Comparison of ENCODE assay signal across 8 cellular contexts in the genomic region with DNA sequence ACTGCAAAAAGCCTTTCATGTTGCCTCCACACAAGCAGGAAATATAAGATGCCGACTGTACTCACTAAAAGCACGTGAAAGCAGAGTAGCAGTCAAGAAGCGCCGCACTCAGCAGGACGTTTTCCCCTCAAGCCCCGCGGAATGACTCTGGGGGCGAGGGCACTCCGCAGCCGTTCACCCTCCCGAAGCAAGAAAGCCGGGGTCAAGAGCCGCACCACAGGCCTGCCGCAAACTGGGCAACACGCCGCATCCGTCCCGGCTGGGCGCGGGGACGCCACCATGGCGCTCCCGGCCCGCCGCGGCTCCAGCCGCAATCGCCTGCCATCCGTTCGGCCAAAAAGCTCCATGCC. TPM values are rescaled to one million over a fixed set of nuclear protein-coding genes. Genes with fewer than 3 reads are reported as not detected.
DNase-seq lines count a peak whose midpoint lies in the region; ATAC-seq and TF ChIP-seq lines count a peak whose summit lies in the region.

No MANE protein-coding gene starts in this region.

- peaks cover 2% of the 10 kb centered on the region for H3K36me3 ChIP-seq in kidney epithelial cell (ENCODE audit: control insufficient read depth, insufficient read depth, low read length)

- H3K4me3 ChIP-seq in kidney epithelial cell (ENCODE audit: low read depth, low read length): peak overlapping the region; percentile 80

- no peaks in the 10 kb centered on the region for H3K27me3 ChIP-seq in kidney epithelial cell (ENCODE audit: control insufficient read depth, insufficient read depth, low read length)

- ATAC-seq in HG02588 (IDR thresholded peaks at IDR 0.05; ENCODE audit: unreplicated experiment): peak; percentile 36

- H3K4me3 Mint-ChIP-seq in brain: peak overlapping the region; percentile 98 to 100 (median 98)
- H3K4me3 Mint-ChIP-seq in stimulated activated naive CD8-positive, alpha-beta T cell treated with anti-CD3 and anti-CD28 coated beads, Interleukin-15, Interleukin-2, amounts not matched to agents 100 ng/mL and 50 ng/mL, for 24 hours: peak overlapping the region; percentile 100

- DNase-seq in NCI-H82 (lab: John Stamatoyannopoulos, UW) (peak; percentile 54), NCI-H82 treated with DMSO at 0.1 percent for 48 hours (lab: John Stamatoyannopoulos, UW; ENCODE audit: unreplicated experiment) (no peak), NCI-H2227 treated with DMSO at 0.1 percent for 48 hours (lab: John Stamatoyannopoulos, UW) (peak; percentile 57), kidney epithelial cell (ENCODE audit: low read depth) (no peak), NCI-H526 treated with DMSO at 0.1 percent for 48 hours (lab: John Stamatoyannopoulos, UW) (no peak)

- TF ChIP-seq CTCF in brain (conservative IDR thresholded peaks at IDR 0.05): no peak
- no peak for TF ChIP-seq CTCF in kidney epithelial cell (IDR thresholded peaks at IDR 0.05; ENCODE audit: insufficient read depth, low read length, poor library complexity, severe bottlenecking)

- H3K9me3 Mint-ChIP-seq in brain: peaks cover 0 to 4% (median 0%) of the 10 kb centered on the region in 5 experiments
- H3K9me3 Mint-ChIP-seq in stimulated activated naive CD8-positive, alpha-beta T cell treated with anti-CD3 and anti-CD28 coated beads, Interleukin-15, Interleukin-2, amounts not matched to agents 100 ng/mL and 50 ng/mL, for 24 hours: no peaks in the 10 kb centered on the region

- peak overlapping the region; percentile 98 to 100 (median 99) for H3K27ac Mint-ChIP-seq in brain
- peak overlapping the region; percentile 100 for H3K27ac Mint-ChIP-seq in stimulated activated naive CD8-positive, alpha-beta T cell treated with anti-CD3 and anti-CD28 coated beads, Interleukin-15, Interleukin-2, amounts not matched to agents 100 ng/mL and 50 ng/mL, for 24 hours

- H3K36me3 Mint-ChIP-seq in brain: peaks cover 51% of the 10 kb centered on the region
- peaks cover 64% of the 10 kb centered on the region for H3K36me3 Mint-ChIP-seq in stimulated activated naive CD8-positive, alpha-beta T cell treated with anti-CD3 and anti-CD28 coated beads, Interleukin-15, Interleukin-2, amounts not matched to agents 100 ng/mL and 50 ng/mL, for 24 hours (ENCODE audit: low read depth)

- peaks cover 54% of the 10 kb centered on the region for H3K4me1 Mint-ChIP-seq in brain
- H3K4me1 Mint-ChIP-seq in stimulated activated naive CD8-positive, alpha-beta T cell treated with anti-CD3 and anti-CD28 coated beads, Interleukin-15, Interleukin-2, amounts not matched to agents 100 ng/mL and 50 ng/mL, for 24 hours (ENCODE audit: low read depth): peaks cover 64% of the 10 kb centered on the region

- peaks cover 14% of the 10 kb centered on the region for H3K27me3 Mint-ChIP-seq in brain
- no peaks in the 10 kb centered on the region for H3K27me3 Mint-ChIP-seq in stimulated activated naive CD8-positive, alpha-beta T cell treated with anti-CD3 and anti-CD28 coated beads, Interleukin-15, Interleukin-2, amounts not matched to agents 100 ng/mL and 50 ng/mL, for 24 hours

RNA-seq across cellular contexts. Expression of a gene that starts 0.4 kb away (rescaled TPM):
- 2,180 TPM for polyA plus RNA-seq in brain (ENCODE audit: insufficient read depth, low read depth, low replicate concordance)
- total RNA-seq in kidney epithelial cell: 2,289 and 2,366 TPM in 2 replicates

RNA-seq across cellular contexts. Expression of a gene that starts 29.1 kb away (rescaled TPM):
- polyA plus RNA-seq in brain (ENCODE audit: insufficient read depth, low read depth, low replicate concordance): 4.1 TPM
- total RNA-seq in kidney epithelial cell: 7.7 and 10.8 TPM in 2 replicates

Comparison
In these comparisons a context has a peak if more than half of its experiments do, and no peak if none do; other contexts are left out.
1. DNase-seq: peak in NCI-H82 (single experiment) and NCI-H2227 treated with DMSO at 0.1 percent for 48 hours (single experiment); none in NCI-H82 treated with DMSO at 0.1 percent for 48 hours (single experiment), kidney epithelial cell (single experiment) and NCI-H526 treated with DMSO at 0.1 percent for 48 hours (single experiment).